1 cellular context compared by ENCODE assay signal in the genomic region with DNA sequence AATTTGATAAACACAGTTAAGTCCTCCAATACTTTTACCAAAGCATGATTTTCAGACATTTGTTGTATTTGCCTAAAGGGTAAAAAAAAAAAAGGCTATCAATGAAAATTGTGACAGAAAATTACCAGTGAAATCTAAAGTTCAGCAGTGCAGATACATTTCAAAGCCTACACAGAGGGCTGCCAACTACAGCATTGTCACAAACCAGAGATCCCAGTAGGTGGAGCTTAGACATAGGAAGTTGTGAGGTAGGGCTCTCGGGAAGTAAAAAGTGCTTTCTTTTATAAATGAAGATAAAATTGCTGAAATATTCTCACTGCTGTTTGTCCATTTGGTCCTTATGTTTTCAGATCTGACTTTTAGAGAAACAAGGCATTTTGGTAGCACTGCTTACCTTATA.
TF ChIP-seq lines count a peak whose summit lies in the region.

No MANE protein-coding gene starts in this region.

TF ChIP-seq in SK-N-SH treated with all-trans-retinoic acid at 6 μM for 48 hours, 23 proteins besides CTCF, POLR2A, EP300 and RAD21 (continued from another document):
- TF ChIP-seq, protein P1, sequence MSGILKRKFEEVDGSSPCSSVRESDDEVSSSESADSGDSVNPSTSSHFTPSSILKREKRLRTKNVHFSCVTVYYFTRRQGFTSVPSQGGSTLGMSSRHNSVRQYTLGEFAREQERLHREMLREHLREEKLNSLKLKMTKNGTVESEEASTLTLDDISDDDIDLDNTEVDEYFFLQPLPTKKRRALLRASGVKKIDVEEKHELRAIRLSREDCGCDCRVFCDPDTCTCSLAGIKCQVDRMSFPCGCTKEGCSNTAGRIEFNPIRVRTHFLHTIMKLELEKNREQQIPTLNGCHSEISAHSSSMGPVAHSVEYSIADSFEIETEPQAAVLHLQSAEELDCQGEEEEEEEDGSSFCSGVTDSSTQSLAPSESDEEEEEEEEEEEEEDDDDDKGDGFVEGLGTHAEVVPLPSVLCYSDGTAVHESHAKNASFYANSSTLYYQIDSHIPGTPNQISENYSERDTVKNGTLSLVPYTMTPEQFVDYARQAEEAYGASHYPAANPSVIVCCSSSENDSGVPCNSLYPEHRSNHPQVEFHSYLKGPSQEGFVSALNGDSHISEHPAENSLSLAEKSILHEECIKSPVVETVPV (CRISPR knock-in tag; IDR thresholded peaks at IDR 0.05), result no peak
- TF ChIP-seq TCF4 (CRISPR knock-in tag; IDR thresholded peaks at IDR 0.05; ENCODE audit: borderline replicate concordance) (no peak), CSDC2 (CRISPR knock-in tag; IDR thresholded peaks at IDR 0.05) (no peak)
